In genomic region chr1:161611868-161612321, GRCh38 we compare ENCODE assay signal across 8 cellular contexts. TPM values are rescaled to one million over a fixed set of nuclear protein-coding genes. Genes with fewer than 3 reads are reported as not detected.
DNase-seq lines count a peak whose midpoint lies in the region; ATAC-seq and TF ChIP-seq lines count a peak whose summit lies in the region.
"Not testable (repeated sequence)": the region's sequence is repeated elsewhere in the genome, so short reads cannot be mapped to it uniquely, and the experiment has no call there.

No MANE protein-coding gene starts in this region.

- not testable (repeated sequence) for TF ChIP-seq POLR2A in ovary (IDR thresholded peaks at IDR 0.05)

- H3K36me3 Mint-ChIP-seq in activated CD8-positive, alpha-beta T cell treated with anti-CD3 and anti-CD28 coated beads for 36 hours (ENCODE audit: low read depth); immature natural killer cell: not testable (repeated sequence)

- H3K4me1 Mint-ChIP-seq in activated CD8-positive, alpha-beta T cell treated with anti-CD3 and anti-CD28 coated beads for 36 hours (ENCODE audit: low read depth), result peaks cover 11% of the 10 kb centered on the region
- peaks cover 25 to 34% of the 10 kb centered on the region in 2 donors for H3K4me1 Mint-ChIP-seq in immature natural killer cell

- H3K9me3 ChIP-seq in ES-I3 (ENCODE audit: control insufficient read depth, insufficient read depth, low read length); duodenal mucosa (ENCODE audit: control insufficient read depth in 1 of 2, low read length in 2 of 2); ovary; upper lobe of right lung: not testable (repeated sequence)

- intact Hi-C loops in activated CD8-positive, alpha-beta T cell treated with anti-CD3 and anti-CD28 coated beads for 36 hours (cut with micrococcal nuclease), result loop anchor here (5.0 kb wide), 1 partner anchor 80 kb away; no protein-coding TSS in a partner anchor
- intact Hi-C loops in ovary (cut with DNase I), result loop anchor here in 1 of 4 donors (10.0 kb wide), 1 partner anchor 217 kb away; no protein-coding TSS in a partner anchor
- intact Hi-C loops in upper lobe of right lung (cut with DNase I), result not testable (repeated sequence)

- TF ChIP-seq EP300 in ovary (IDR thresholded peaks at IDR 0.05), result not testable (repeated sequence)

- not testable (repeated sequence) for H3K27me3 Mint-ChIP-seq in activated CD8-positive, alpha-beta T cell treated with anti-CD3 and anti-CD28 coated beads for 36 hours
- peaks cover 14 to 17% (median 16%) of the 10 kb centered on the region in 3 donors for H3K27me3 Mint-ChIP-seq in immature natural killer cell (ENCODE audit: low read depth in 3 of 3)

- peak overlapping the region; percentile 82 for H3K4me3 Mint-ChIP-seq in activated CD8-positive, alpha-beta T cell treated with anti-CD3 and anti-CD28 coated beads for 36 hours
- H3K4me3 Mint-ChIP-seq in immature natural killer cell, result peak overlapping the region; percentile 92 to 97 (median 94)

- TF ChIP-seq CTCF in activated CD8-positive, alpha-beta T cell treated with anti-CD3 and anti-CD28 coated beads for 36 hours (IDR thresholded peaks at IDR 0.05); ovary (IDR thresholded peaks at IDR 0.05); upper lobe of right lung (IDR thresholded peaks at IDR 0.05): not testable (repeated sequence)

- H3K36me3 ChIP-seq in ES-I3 (ENCODE audit: insufficient read depth, low read length); duodenal mucosa (ENCODE audit: control insufficient read depth in 1 of 2, insufficient read depth in 2 of 2, low read length in 2 of 2); ovary; upper lobe of right lung: not testable (repeated sequence)

- WGBS in ovary, 3 donors, result 1% methylated on average over 17 to 19 of the region's 19 CpGs

- not testable (repeated sequence) for ATAC-seq in activated CD8-positive, alpha-beta T cell treated with anti-CD3 and anti-CD28 coated beads for 36 hours; upper lobe of right lung

- CTCF ChIA-PET in activated CD8-positive, alpha-beta T cell treated with anti-CD3 and anti-CD28 coated beads for 36 hours (lab: Charles Lee), result interaction anchor here (1.0 kb wide), 1 partner anchor 131 kb away, joined by 3 read pairs; no protein-coding TSS in a partner anchor

- H3K9me3 Mint-ChIP-seq in activated CD8-positive, alpha-beta T cell treated with anti-CD3 and anti-CD28 coated beads for 36 hours; immature natural killer cell: not testable (repeated sequence)

- H3K4me1 ChIP-seq in ES-I3 (ENCODE audit: insufficient read depth, low read length); duodenal mucosa (ENCODE audit: control insufficient read depth in 1 of 2, insufficient read depth in 2 of 2, low read length in 2 of 2); ovary (ENCODE audit: insufficient read depth); upper lobe of right lung: not testable (repeated sequence)

- H3K4me3 ChIP-seq in duodenal mucosa (ENCODE audit: low read depth in 1 of 2, low read length in 2 of 2), result peak overlapping the region; percentile 57
- peak overlapping the region; percentile 46 for H3K4me3 ChIP-seq in ovary
- peak overlapping the region; percentile 53 for H3K4me3 ChIP-seq in upper lobe of right lung

- peak overlapping the region; percentile 64; the same call in 1 of the 2 replicates for H3K9ac ChIP-seq in ES-I3 (ENCODE audit: low read depth, low read length)
- H3K9ac ChIP-seq in duodenal mucosa (ENCODE audit: low read depth in 1 of 2, low read length in 2 of 2), result peak overlapping the region; percentile 3 to 5

- peak overlapping the region; percentile 43 for H3K27ac ChIP-seq in duodenal mucosa (ENCODE audit: low read depth, low read length)
- peak overlapping the region; percentile 64 to 90 for H3K27ac ChIP-seq in ovary
- H3K27ac ChIP-seq in upper lobe of right lung, result peak overlapping the region; percentile 67

- not testable (repeated sequence) for H3K27me3 ChIP-seq in duodenal mucosa (ENCODE audit: control insufficient read depth in 1 of 2, insufficient read depth in 2 of 2, low read length in 2 of 2); ovary; upper lobe of right lung

- POLR2A ChIA-PET in activated CD8-positive, alpha-beta T cell treated with anti-CD3 and anti-CD28 coated beads for 36 hours (lab: Charles Lee), result not testable (repeated sequence)

- H3K27ac Mint-ChIP-seq in activated CD8-positive, alpha-beta T cell treated with anti-CD3 and anti-CD28 coated beads for 36 hours, result peak overlapping the region; percentile 92
- peak overlapping the region; percentile 86 to 99 (median 98) for H3K27ac Mint-ChIP-seq in immature natural killer cell

- DNase-seq in HT-29 (ENCODE audit: low spot score), result peak; percentile 58
- peak; percentile 50 for DNase-seq in NOMO-1 treated with dmso at 0.1 percent for 144 hours (lab: John Stamatoyannopoulos, UW; ENCODE audit: unreplicated experiment)
- DNase-seq in activated CD8-positive, alpha-beta T cell treated with anti-CD3 and anti-CD28 coated beads for 36 hours, result peak; percentile 28
- not testable (repeated sequence) for DNase-seq in immature natural killer cell, upper lobe of right lung
- peak in 1 of 5 donors; percentile 37 for DNase-seq in ovary

RNA-seq across cellular contexts. Expression of gene FCGR3B, which starts 19.1 kb away (rescaled TPM):
- total RNA-seq in HT-29 (2014; rRNA removed; shearing (Covaris generic)), result not detected in 2 replicates
- total RNA-seq in activated CD8-positive, alpha-beta T cell treated with anti-CD3 and anti-CD28 coated beads for 36 hours, result not detected
- polyA plus RNA-seq in immature natural killer cell (10 to 100 TPM in 1 of 3 donors, 1 to 10 TPM in 2; 6.3 to 14.9 (median 8.8) TPM), ovary (1 to 10 TPM in 1 of 2 donors, under 1 TPM in 1; 0.19 to 6.4 TPM)
- total RNA-seq in ovary (1 to 10 TPM in 2 of 7 donors, under 1 TPM in 4, not detected in 1; 0.53 to 1.6 (median 0.92) TPM), upper lobe of right lung (18.9 TPM)

RNA-seq across cellular contexts. Expression of gene FCGR2B, which starts 51.0 kb away (rescaled TPM):
- total RNA-seq in HT-29 (2014; rRNA removed; shearing (Covaris generic)), result not detected in 2 replicates
- not detected for total RNA-seq in activated CD8-positive, alpha-beta T cell treated with anti-CD3 and anti-CD28 coated beads for 36 hours
- polyA plus RNA-seq in immature natural killer cell (10 to 100 TPM in 1 of 3 donors, 1 to 10 TPM in 2; 1.9 to 21.0 (median 8.6) TPM), ovary (10 to 100 TPM in 1 of 2 donors, 1 to 10 TPM in 1; 3.8 to 31.7 TPM)
- total RNA-seq in ovary (10 to 100 TPM in 1 of 7 donors, 1 to 10 TPM in 5, under 1 TPM in 1; 0.89 to 14.3 (median 4.2) TPM), upper lobe of right lung (30.7 TPM)
